Comparison of ENCODE assay signal across 28 cellular contexts in genomic region chr17:38317081-38317480, GRCh38. TPM values are rescaled to one million over a fixed set of nuclear protein-coding genes. Genes with fewer than 3 reads are reported as not detected.
"Had no signal": no experiment of that assay in that cellular context is flagged by ENCODE, and none has a peak within 500 bp of the region (broad histone marks: within the 10 kb centered on the region; RNA-seq: fewer than 3 reads in every experiment).

No MANE protein-coding gene starts in this region.

- H3K9me3 ChIP-seq: heart left ventricle, left lung, lower lobe of right lung, prostate gland, thoracic aorta had no signal

- H3K27ac ChIP-seq: heart left ventricle, left lung, lower lobe of right lung, prostate gland, skin epidermis, thoracic aorta had no signal

- H3K4me3 Mint-ChIP-seq: activated naive CD4-positive, alpha-beta T cell treated with anti-CD3 and anti-CD28 coated beads, Interleukin-2, amount 50 U/mL, for 24 hours; nephron; stimulated activated effector memory CD8-positive, alpha-beta T cell treated with anti-CD3 and anti-CD28 coated beads, Interleukin-12 subunit alpha, Interleukin-12 subunit beta, amount 100 ng/mL, for 72 hours; stimulated activated naive CD8-positive, alpha-beta T cell treated with anti-CD3 and anti-CD28 coated beads, Interleukin-15, Interleukin-2, amounts not matched to agents 100 ng/mL and 50 ng/mL, for 24 hours had no signal

- DNase-seq: activated CD4-positive, alpha-beta T cell treated with anti-CD3 and anti-CD28 coated beads for 4 hours; activated CD4-positive, alpha-beta T cell treated with anti-CD3 and anti-CD28 coated beads, Interleukin-2, amount 50 U/mL, for 4 hours; activated CD8-positive, alpha-beta memory T cell treated with anti-CD3 and anti-CD28 coated beads, Interleukin-2, amount 50 U/mL, for 4 hours; activated gamma-delta T cell treated with Interleukin-2 at 50 U/mL for 16 hours; activated T-cell treated with anti-CD3 and anti-CD28 coated beads, Interleukin-2, amount 50 U/mL, for 1 hour; dermis blood vessel endothelial cell; effector CD4-positive, alpha-beta T cell; heart left ventricle; left lung; lower lobe of right lung; retina; stimulated activated CD4-positive, alpha-beta T cell treated with anti-CD3 and anti-CD28 coated beads, Interleukin-12 subunit alpha, Interleukin-12 subunit beta, amount 100 ng/mL, for 4 hours; stimulated activated CD4-positive, alpha-beta T cell treated with anti-CD3 and anti-CD28 coated beads, Interleukin-4, amount 100 ng/mL, for 24 hours; trophoblast cell had no signal

- H3K27me3 Mint-ChIP-seq: activated naive CD4-positive, alpha-beta T cell treated with anti-CD3 and anti-CD28 coated beads, Interleukin-2, amount 50 U/mL, for 24 hours; stimulated activated naive CD8-positive, alpha-beta T cell treated with anti-CD3 and anti-CD28 coated beads, Interleukin-15, Interleukin-2, amounts not matched to agents 100 ng/mL and 50 ng/mL, for 24 hours had no signal

- H3K27me3 ChIP-seq: heart left ventricle, left lung had no signal

- FAIRE-seq: colon, endometrium, urothelium cell line had no signal

- H3K4me1 ChIP-seq: heart left ventricle, left lung, prostate gland had no signal

- H3K27ac Mint-ChIP-seq: activated naive CD4-positive, alpha-beta T cell treated with anti-CD3 and anti-CD28 coated beads, Interleukin-2, amount 50 U/mL, for 24 hours; nephron; stimulated activated effector memory CD8-positive, alpha-beta T cell treated with anti-CD3 and anti-CD28 coated beads, Interleukin-12 subunit alpha, Interleukin-12 subunit beta, amount 100 ng/mL, for 72 hours; stimulated activated naive CD8-positive, alpha-beta T cell treated with anti-CD3 and anti-CD28 coated beads, Interleukin-15, Interleukin-2, amounts not matched to agents 100 ng/mL and 50 ng/mL, for 24 hours had no signal

- H3K9me3 Mint-ChIP-seq: activated naive CD4-positive, alpha-beta T cell treated with anti-CD3 and anti-CD28 coated beads, Interleukin-2, amount 50 U/mL, for 24 hours; nephron; stimulated activated effector memory CD8-positive, alpha-beta T cell treated with anti-CD3 and anti-CD28 coated beads, Interleukin-12 subunit alpha, Interleukin-12 subunit beta, amount 100 ng/mL, for 72 hours; stimulated activated naive CD8-positive, alpha-beta T cell treated with anti-CD3 and anti-CD28 coated beads, Interleukin-15, Interleukin-2, amounts not matched to agents 100 ng/mL and 50 ng/mL, for 24 hours had no signal

- ATAC-seq: esophagus mucosa; heart left ventricle; left lung; lower lobe of right lung; sciatic nerve; stimulated activated effector memory CD8-positive, alpha-beta T cell treated with anti-CD3 and anti-CD28 coated beads, Interleukin-12 subunit alpha, Interleukin-12 subunit beta, amount 100 ng/mL, for 72 hours had no signal

- H3K4me1 Mint-ChIP-seq: activated naive CD4-positive, alpha-beta T cell treated with anti-CD3 and anti-CD28 coated beads, Interleukin-2, amount 50 U/mL, for 24 hours; nephron; stimulated activated effector memory CD8-positive, alpha-beta T cell treated with anti-CD3 and anti-CD28 coated beads, Interleukin-12 subunit alpha, Interleukin-12 subunit beta, amount 100 ng/mL, for 72 hours had no signal

- H3K36me3 ChIP-seq: prostate gland had no signal

- H3K4me3 ChIP-seq: heart left ventricle, left lung, lower lobe of right lung, prostate gland, skin epidermis, thoracic aorta had no signal

RNA-seq across cellular contexts. Expression of gene GPR179, which starts 26.7 kb away (rescaled TPM):
- total RNA-seq: dermis blood vessel endothelial cell; esophagus mucosa; mesenteric fat pad; T-helper 1 cell treated with Interleukin-12 subunit alpha and Interleukin-12 subunit beta and Interleukin-4 antibody, amounts not matched to agents 30 ng/mL and 1 ng/mL, for 36 hours had no signal
